In the genomic region with DNA sequence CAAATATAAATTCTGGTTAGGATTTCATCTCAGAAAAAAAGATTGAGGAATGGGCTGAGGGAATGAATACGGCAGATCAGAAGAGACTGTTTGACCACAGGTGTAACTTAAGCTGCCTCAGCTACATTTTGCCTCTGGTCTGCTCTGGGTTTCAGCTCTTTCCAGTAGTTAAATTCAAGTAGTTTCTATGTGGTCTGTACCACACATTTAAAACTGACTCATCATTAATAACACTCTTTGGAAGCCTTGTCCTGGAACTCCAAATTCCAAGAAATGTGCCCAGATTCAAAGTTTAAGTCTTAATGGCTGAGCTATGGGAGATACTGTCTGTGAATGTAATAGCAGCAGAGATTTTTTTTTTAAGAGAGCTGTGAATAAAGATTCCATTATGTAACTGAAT, we compare ENCODE assay signal across 1 cellular context.
TF ChIP-seq lines count a peak whose summit lies in the region.

No MANE protein-coding gene starts in this region.

TF ChIP-seq in K562, 482 proteins besides CTCF, POLR2A, EP300 and RAD21 (continued from another document):
- TF ChIP-seq, protein P1, sequence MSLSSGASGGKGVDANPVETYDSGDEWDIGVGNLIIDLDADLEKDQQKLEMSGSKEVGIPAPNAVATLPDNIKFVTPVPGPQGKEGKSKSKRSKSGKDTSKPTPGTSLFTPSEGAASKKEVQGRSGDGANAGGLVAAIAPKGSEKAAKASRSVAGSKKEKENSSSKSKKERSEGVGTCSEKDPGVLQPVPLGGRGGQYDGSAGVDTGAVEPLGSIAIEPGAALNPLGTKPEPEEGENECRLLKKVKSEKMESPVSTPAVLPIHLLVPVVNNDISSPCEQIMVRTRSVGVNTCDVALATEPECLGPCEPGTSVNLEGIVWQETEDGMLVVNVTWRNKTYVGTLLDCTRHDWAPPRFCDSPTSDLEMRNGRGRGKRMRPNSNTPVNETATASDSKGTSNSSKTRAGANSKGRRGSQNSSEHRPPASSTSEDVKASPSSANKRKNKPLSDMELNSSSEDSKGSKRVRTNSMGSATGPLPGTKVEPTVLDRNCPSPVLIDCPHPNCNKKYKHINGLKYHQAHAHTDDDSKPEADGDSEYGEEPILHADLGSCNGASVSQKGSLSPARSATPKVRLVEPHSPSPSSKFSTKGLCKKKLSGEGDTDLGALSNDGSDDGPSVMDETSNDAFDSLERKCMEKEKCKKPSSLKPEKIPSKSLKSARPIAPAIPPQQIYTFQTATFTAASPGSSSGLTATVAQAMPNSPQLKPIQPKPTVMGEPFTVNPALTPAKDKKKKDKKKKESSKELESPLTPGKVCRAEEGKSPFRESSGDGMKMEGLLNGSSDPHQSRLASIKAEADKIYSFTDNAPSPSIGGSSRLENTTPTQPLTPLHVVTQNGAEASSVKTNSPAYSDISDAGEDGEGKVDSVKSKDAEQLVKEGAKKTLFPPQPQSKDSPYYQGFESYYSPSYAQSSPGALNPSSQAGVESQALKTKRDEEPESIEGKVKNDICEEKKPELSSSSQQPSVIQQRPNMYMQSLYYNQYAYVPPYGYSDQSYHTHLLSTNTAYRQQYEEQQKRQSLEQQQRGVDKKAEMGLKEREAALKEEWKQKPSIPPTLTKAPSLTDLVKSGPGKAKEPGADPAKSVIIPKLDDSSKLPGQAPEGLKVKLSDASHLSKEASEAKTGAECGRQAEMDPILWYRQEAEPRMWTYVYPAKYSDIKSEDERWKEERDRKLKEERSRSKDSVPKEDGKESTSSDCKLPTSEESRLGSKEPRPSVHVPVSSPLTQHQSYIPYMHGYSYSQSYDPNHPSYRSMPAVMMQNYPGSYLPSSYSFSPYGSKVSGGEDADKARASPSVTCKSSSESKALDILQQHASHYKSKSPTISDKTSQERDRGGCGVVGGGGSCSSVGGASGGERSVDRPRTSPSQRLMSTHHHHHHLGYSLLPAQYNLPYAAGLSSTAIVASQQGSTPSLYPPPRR (CRISPR knock-in tag; IDR thresholded peaks at IDR 0.05; ENCODE audit: borderline replicate concordance) = no peak
- TF ChIP-seq ZNF316 (IDR thresholded peaks at IDR 0.05) (peak; percentile 48), KLF1 (tag; IDR thresholded peaks at IDR 0.05) (no peak), ETS2 (tag; IDR thresholded peaks at IDR 0.05; ENCODE audit: borderline replicate concordance, poor library complexity, severe bottlenecking) (no peak), C11orf30 (IDR thresholded peaks at IDR 0.05; ENCODE audit: low read depth) (peak; percentile 45), ATF7 (IDR thresholded peaks at IDR 0.05) (no peak), KDM5B (IDR thresholded peaks at IDR 0.05; ENCODE audit: insufficient replicate concordance, low read depth, low read length) (no peak)
TF ChIP-seq in K562: peak in this region for 2.
